Comparison of ENCODE assay signal across 27 cellular contexts in the genomic region with DNA sequence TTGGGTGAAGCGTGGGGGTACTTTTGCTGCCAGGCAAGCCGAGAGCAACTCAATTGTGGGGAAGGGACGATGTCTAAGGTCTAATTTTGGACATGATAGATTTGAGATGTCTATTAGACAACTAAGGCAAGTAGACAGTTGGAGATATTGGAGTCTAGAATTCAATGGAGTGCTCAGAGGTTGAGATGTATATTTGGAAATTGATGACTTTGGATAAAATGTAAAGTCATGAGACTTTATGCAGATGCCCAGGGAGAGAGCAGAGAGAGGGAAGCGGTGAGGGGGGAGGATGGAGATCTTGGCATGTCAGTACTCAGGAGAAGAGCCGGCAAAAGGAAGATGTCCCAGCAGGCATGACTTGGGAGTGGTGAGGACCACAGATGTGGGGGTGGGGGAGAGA. TPM values are rescaled to one million over a fixed set of nuclear protein-coding genes. Genes with fewer than 3 reads are reported as not detected.
"Had no signal": no experiment of that assay in that cellular context is flagged by ENCODE, and none has a peak within 500 bp of the region (broad histone marks: within the 10 kb centered on the region; RNA-seq: fewer than 3 reads in every experiment).

No MANE protein-coding gene starts in this region.

- H3K36me3 Mint-ChIP-seq: IgD-negative memory B cell, T-cell had no signal

- H3K4me3 Mint-ChIP-seq: IgD-negative memory B cell, T-cell had no signal

- H3K9me3 ChIP-seq: SK-N-SH had no signal

- H3K27ac Mint-ChIP-seq: IgD-negative memory B cell, T-cell had no signal

- H3K9ac ChIP-seq: SK-N-SH had no signal

- H3K9me3 Mint-ChIP-seq: IgD-negative memory B cell, T-cell had no signal

- FAIRE-seq: HTR-8/SVneo, RCC 7860 had no signal

- H3K27ac ChIP-seq: HL-60 had no signal

- ATAC-seq: T-cell had no signal

- H3K4me2 ChIP-seq: SK-N-SH had no signal

- DNase-seq: KBM-7, MM.1S, NCI-H1092 treated with DMSO at 0.1 percent for 48 hours, NCI-H1436, NCI-H187, NCI-H2029, NCI-H2081 treated with DMSO at 0.1 percent for 48 hours, NCI-H2171, NCI-H226, NCI-H446, NCI-H510A, NCI-H524 treated with DMSO at 0.1 percent for 48 hours, NCI-H69, NCI-H774, Right ventricle myocardium superior, RPMI8226, SIG-M5, SW 1271, T-cell had no signal

RNA-seq across cellular contexts. Expression of gene MYLK2, which starts 6.9 kb away (rescaled TPM):
- total RNA-seq: SK-MEL-5, T-cell had no signal
- polyA plus RNA-seq: IgD-negative memory B cell had no signal

RNA-seq across cellular contexts. Expression of gene FOXS1, which starts 19.3 kb away (rescaled TPM):
- total RNA-seq: LHCN-M2, SK-MEL-5, T-cell had no signal
- polyA plus RNA-seq: IgD-negative memory B cell had no signal

RNA-seq across cellular contexts. Expression of gene DUSP15, which starts 44.3 kb away (rescaled TPM):
- total RNA-seq: T-cell had no signal
- polyA plus RNA-seq: IgD-negative memory B cell had no signal

RNA-seq across cellular contexts. Expression of gene TTLL9, which starts 44.4 kb away (rescaled TPM):
- total RNA-seq: LHCN-M2, M059J, Right ventricle myocardium superior, SK-MEL-5 had no signal
- polyA plus RNA-seq: IgD-negative memory B cell had no signal
